ENCODE assay signal across 10 cellular contexts in genomic region chr1:223827193-223827663, GRCh38. TPM values are rescaled to one million over a fixed set of nuclear protein-coding genes. Genes with fewer than 3 reads are reported as not detected.
DNase-seq lines count a peak whose midpoint lies in the region; ATAC-seq and TF ChIP-seq lines count a peak whose summit lies in the region.
"Had no signal": no experiment of that assay in that cellular context is flagged by ENCODE, and none has a peak within 500 bp of the region (broad histone marks: within the 10 kb centered on the region; RNA-seq: fewer than 3 reads in every experiment).

No MANE protein-coding gene starts in this region.

- no TSS peak for BruUV-seq in IMR-90 (replicated peaks; lab: Mats Ljungman, UMichigan)

- no peak overlapping the region for H2BK15ac ChIP-seq in IMR-90 (ENCODE audit: low read depth, low read length)

- in situ Hi-C loops in IMR-90 (cut with MboI; ENCODE audit: low sequenced_read_pairs), result no loop called here

- H3K27ac ChIP-seq in IMR-90 (ENCODE audit: insufficient read depth, low read length) (no peak overlapping the region), mesodermal cell (ENCODE audit: low read depth, low read length, severe bottlenecking) (peak overlapping the region; percentile 26)

- TF ChIP-seq POLR2A in IMR-90 (IDR thresholded peaks at IDR 0.05; ENCODE audit: low read depth, low read length), result no peak

- no peak overlapping the region for H4K91ac ChIP-seq in IMR-90 (ENCODE audit: insufficient read depth, low read depth, low read length)

- H3K14ac ChIP-seq in IMR-90 (replicated peaks; ENCODE audit: low read depth, low read length), result peak overlapping the region; percentile 83

- H3K27me3 ChIP-seq in IMR-90 (ENCODE audit: control insufficient read depth, insufficient read depth, low read length), result no peaks in the 10 kb centered on the region

- intact Hi-C loops in IMR-90 (cut with micrococcal nuclease), result no loop called here

- TF ChIP-seq RAD21 in IMR-90 (IDR thresholded peaks at IDR 0.05; ENCODE audit: low read length), result no peak

- WGBS in IMR-90 (ENCODE audit: extremely low coverage in 2 of 2, insufficient read length in 1 of 2), 2 experiments, result 100% methylated on average over 3 of the region's 3 CpGs; no CpG with 5 or more reads in 1 of the 2 experiments
- 87 to 94% methylated on average over 3 of the region's 3 CpGs for WGBS in mesodermal cell (ENCODE audit: insufficient coverage in 2 of 2), 2 experiments

- H2AK9ac ChIP-seq in IMR-90 (replicated peaks; ENCODE audit: low read depth, low read length, poor library complexity), result no peak overlapping the region

- H3K18ac ChIP-seq in IMR-90 (ENCODE audit: low read depth, low read length), result no peak overlapping the region

- H3K79me1 ChIP-seq in IMR-90 (ENCODE audit: low read depth in 1 of 2, low read length in 2 of 2), result peaks cover 29 to 60% of the 10 kb centered on the region in 2 experiments

- CTCF ChIA-PET in IMR-90 (lab: Yijun Ruan, JAX), result no interaction called here

- H3K4me1 ChIP-seq in IMR-90 (ENCODE audit: control insufficient read depth, insufficient read depth, low read length), result peaks cover 13% of the 10 kb centered on the region
- peaks cover 17% of the 10 kb centered on the region for H3K4me1 ChIP-seq in mesodermal cell (ENCODE audit: control insufficient read depth, insufficient read depth, low read length, poor library complexity, severe bottlenecking)

- no peak overlapping the region for H3K4me2 ChIP-seq in IMR-90 (ENCODE audit: low read depth, low read length)

- H4K5ac ChIP-seq in IMR-90 (ENCODE audit: low read depth, low read length), result no peak overlapping the region

- H4K20me1 ChIP-seq in IMR-90 (ENCODE audit: insufficient read depth, low read length), result peaks cover 58% of the 10 kb centered on the region

- TF ChIP-seq CTCF in IMR-90 (conservative IDR thresholded peaks at IDR 0.05; ENCODE audit: low read depth, low read length), result no peak

- H3K9me1 ChIP-seq in IMR-90 (ENCODE audit: insufficient read depth, low read length), result peaks cover 24% of the 10 kb centered on the region

- ATAC-seq in IMR-90 (ENCODE audit: low read depth) (peak; percentile 48; the same call in 1 of the 2 replicates), GM21390 (IDR thresholded peaks at IDR 0.05; ENCODE audit: unreplicated experiment) (no peak)
- ATAC-seq: CD8-positive, alpha-beta T cell had no signal

- DNase-seq in EH (ENCODE audit: low read depth), result peak; percentile 52
- peak; percentile 59 for DNase-seq in IMR-90
- peak; percentile 64 for DNase-seq in amniotic epithelial cell (ENCODE audit: low read depth)
- no peak for DNase-seq in anterior cingulate cortex (lab: John Stamatoyannopoulos, UW)
- no peak for DNase-seq in NOMO-1 treated with DMSO at 0.1 percent for 48 hours (lab: John Stamatoyannopoulos, UW; ENCODE audit: unreplicated experiment)
- no peak for DNase-seq in stimulated activated naive CD4-positive, alpha-beta T cell (lab: John Stamatoyannopoulos, UW)
- DNase-seq: CD8-positive, alpha-beta T cell; NCI-H1048 had no signal

- H3K36me3 ChIP-seq in IMR-90 (ENCODE audit: control insufficient read depth, insufficient read depth, low read length) (no peaks in the 10 kb centered on the region), mesodermal cell (ENCODE audit: control insufficient read depth, insufficient read depth, low read length) (peaks cover 2% of the 10 kb centered on the region)

- POLR2A ChIA-PET in IMR-90 (lab: Charles Lee; ENCODE audit: unreplicated experiment), result no interaction called here

- no peak overlapping the region for H2BK20ac ChIP-seq in IMR-90 (ENCODE audit: low read depth, low read length)

- H3K4me3 ChIP-seq in IMR-90 (ENCODE audit: insufficient read depth, low read depth, low read length) (no peak overlapping the region), mesodermal cell (ENCODE audit: extremely low read depth, insufficient read depth, low read length, poor library complexity, severe bottlenecking) (no peak overlapping the region)

- H3K23ac ChIP-seq in IMR-90 (ENCODE audit: low read depth, low read length), result peak overlapping the region; percentile 1; the same call in 1 of the 2 replicates

- dilution Hi-C loops in IMR-90 (cut with HindIII; ENCODE audit: low sequenced_read_pairs, unreplicated experiment), result no loop called here

- no peak overlapping the region for H2BK120ac ChIP-seq in IMR-90 (ENCODE audit: low read depth, low read length)

- H3K9me3 ChIP-seq in IMR-90 (ENCODE audit: control insufficient read depth, insufficient read depth, low read length) (no peaks in the 10 kb centered on the region), mesodermal cell (ENCODE audit: control insufficient read depth, low read length) (no peaks in the 10 kb centered on the region)

- H4K8ac ChIP-seq in IMR-90 (ENCODE audit: low read depth in 2 of 2, low read length in 2 of 2), result peak overlapping the region; percentile 20 to 22; a peak in 2 of 4 replicates

- no peak overlapping the region for H2AK5ac ChIP-seq in IMR-90 (ENCODE audit: low read depth, low read length)

- no peak overlapping the region for H3K9ac ChIP-seq in IMR-90 (ENCODE audit: low read depth, low read length)

- H3K56ac ChIP-seq in IMR-90 (ENCODE audit: extremely low read depth, insufficient read depth, low read length), result no peak overlapping the region

- H3K4ac ChIP-seq in IMR-90 (ENCODE audit: low read depth, low read length), result peak overlapping the region; percentile 3; the same call in 1 of the 2 replicates

- no peak overlapping the region for H2AFZ ChIP-seq in IMR-90 (replicated peaks; ENCODE audit: low read length, poor library complexity)

- H2BK5ac ChIP-seq in IMR-90 (ENCODE audit: low read depth, low read length, poor library complexity, severe bottlenecking), result peak overlapping the region; percentile 43

TF ChIP-seq in IMR-90, 13 proteins besides CTCF, POLR2A, EP300 and RAD21:
- no peak for TF ChIP-seq CHD1 (IDR thresholded peaks at IDR 0.05; ENCODE audit: low read depth, low read length)
- no peak for TF ChIP-seq MAZ (IDR thresholded peaks at IDR 0.05; ENCODE audit: borderline replicate concordance, low read depth, low read length)
- no peak for TF ChIP-seq FOS (IDR thresholded peaks at IDR 0.05; ENCODE audit: low read depth, low read length)
- TF ChIP-seq RFX5 (IDR thresholded peaks at IDR 0.05; ENCODE audit: low read depth, low read length), result no peak
- no peak for TF ChIP-seq ELK1 (IDR thresholded peaks at IDR 0.05; ENCODE audit: borderline replicate concordance, low read depth, low read length)
- TF ChIP-seq MXI1 (IDR thresholded peaks at IDR 0.05; ENCODE audit: borderline replicate concordance, low read depth, low read length), result no peak
- no peak for TF ChIP-seq NFE2L2 (IDR thresholded peaks at IDR 0.05; ENCODE audit: low read depth, low read length)
- TF ChIP-seq USF2 (IDR thresholded peaks at IDR 0.05; ENCODE audit: low read depth, low read length), result no peak
- TF ChIP-seq CEBPB (IDR thresholded peaks at IDR 0.05; ENCODE audit: low read depth, low read length), result no peak
- no peak for TF ChIP-seq BHLHE40 (IDR thresholded peaks at IDR 0.05; ENCODE audit: low read depth, low read length)
- no peak for TF ChIP-seq SMC3 (IDR thresholded peaks at IDR 0.05; ENCODE audit: low read depth, low read length)
- no peak for TF ChIP-seq MAFK (IDR thresholded peaks at IDR 0.05; ENCODE audit: low read depth, low read length)
- no peak for TF ChIP-seq RCOR1 (IDR thresholded peaks at IDR 0.05; ENCODE audit: insufficient replicate concordance, low read length)

RNA-seq across cellular contexts. Expression of gene TP53BP2, which starts 18.5 kb away (rescaled TPM):
- total RNA-seq in IMR-90 (2012; rRNA removed), result 35.0 and 35.8 TPM in 2 replicates
- 19.2 and 19.9 TPM in 2 replicates for polyA plus RNA-seq in IMR-90 (2012; rRNA removed)
- 9.9 and 11.5 TPM in 2 replicates for polyA plus RNA-seq in IMR-90 (2012; cell fraction: cytosol; rRNA removed)
- polyA plus RNA-seq in IMR-90 (2012; cell fraction: nucleus; rRNA removed; ENCODE audit: low replicate concordance), result 10.3 and 34.6 TPM in 2 replicates
- polyA plus RNA-seq in mesodermal cell (2013, experiment 1 of 2), result 27.2 TPM
- 29.2 TPM for polyA plus RNA-seq in mesodermal cell (2013, experiment 2 of 2)

Comparison
In these comparisons a context has a peak if more than half of its experiments do, and no peak if none do; other contexts are left out.
1. DNase-seq: peak in EH (single experiment), IMR-90 (single experiment) and amniotic epithelial cell (single experiment); none in anterior cingulate cortex (0 of 58), NOMO-1 treated with DMSO at 0.1 percent for 48 hours (single experiment) and stimulated activated naive CD4-positive, alpha-beta T cell (0 of 6).